In genomic region chr12:93430280-93430679, GRCh38 we compare ENCODE assay signal across 10 cellular contexts.
"Had no signal": no experiment of that assay in that cellular context is flagged by ENCODE, and none has a peak within 500 bp of the region (broad histone marks: within the 10 kb centered on the region; RNA-seq: fewer than 3 reads in every experiment).

No MANE protein-coding gene starts in this region.

- H3K9me3 Mint-ChIP-seq: activated T-cell treated with anti-CD3 and anti-CD28 coated beads, Interleukin-2, amount 50 U/mL, for 4 hours had no signal

- H3K4me3 Mint-ChIP-seq: activated T-cell treated with anti-CD3 and anti-CD28 coated beads, Interleukin-2, amount 50 U/mL, for 4 hours had no signal

- H2AFZ ChIP-seq: parathyroid adenoma had no signal

- H3K27ac ChIP-seq: parathyroid adenoma, skin epidermis had no signal

- ATAC-seq: activated CD4-positive, CD25-positive, alpha-beta regulatory T cell treated with anti-CD3 and anti-CD28 coated beads, Interleukin-2, amount 50 U/mL, for 24 hours; activated T-cell treated with anti-CD3 and anti-CD28 coated beads, Interleukin-2, amount 50 U/mL, for 4 hours had no signal

- H3K4me3 ChIP-seq: skin epidermis had no signal

- H3K9ac ChIP-seq: parathyroid adenoma had no signal

- DNase-seq: activated gamma-delta T cell treated with Interleukin-2 at 50 U/mL for 16 hours; activated T-cell treated with anti-CD3 and anti-CD28 coated beads, Interleukin-2, amount 50 U/mL, for 4 hours; central memory CD4-positive, alpha-beta T cell; effector memory CD4-positive, alpha-beta T cell; kidney; substantia nigra; trophoblast cell had no signal
